8 cellular contexts compared by ENCODE assay signal in the genomic region with DNA sequence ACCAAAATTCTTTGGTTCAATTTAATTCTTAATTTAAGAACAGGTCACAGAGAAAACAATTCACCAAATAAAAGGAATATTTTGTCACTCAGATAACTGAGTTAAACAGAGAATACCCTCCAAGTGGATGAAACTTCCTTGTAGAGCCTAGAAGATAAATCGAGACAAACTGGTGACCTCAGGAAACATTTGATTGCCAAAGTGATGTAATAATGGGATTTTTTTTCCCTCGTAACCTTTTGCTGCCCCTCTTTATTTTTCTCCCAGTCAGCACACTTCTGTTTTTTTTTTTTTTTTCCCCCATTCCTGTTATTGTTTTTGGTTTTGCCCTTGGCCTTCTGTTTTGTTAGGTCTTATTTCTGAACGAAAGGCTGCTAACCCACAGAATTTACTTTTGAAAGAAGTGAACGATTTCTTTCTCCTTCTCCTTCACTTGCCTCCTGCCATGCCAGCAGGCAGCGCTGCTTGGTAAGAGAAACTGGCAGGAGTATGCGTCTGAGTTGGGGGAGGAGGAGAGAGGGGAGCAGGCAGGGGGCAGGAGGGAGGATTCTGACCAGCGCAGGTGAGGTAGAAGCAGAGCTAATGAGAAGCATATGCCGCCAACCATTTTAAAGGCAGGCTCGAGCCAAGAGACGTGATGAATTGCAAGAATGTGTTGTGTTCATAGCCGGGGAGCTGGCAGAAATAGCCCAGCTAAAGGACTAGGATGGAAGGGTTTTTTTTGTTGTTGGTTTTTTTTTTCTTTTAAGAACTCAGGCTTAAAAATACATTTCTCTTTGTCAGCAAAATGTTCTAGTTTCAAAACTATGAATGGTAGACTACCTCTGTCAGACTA.
DNase-seq lines count a peak whose midpoint lies in the region; ATAC-seq and TF ChIP-seq lines count a peak whose summit lies in the region.

No MANE protein-coding gene starts in this region.

- peaks cover 3% of the 10 kb centered on the region; the same call in 1 of the 3 replicates for H3K9me3 Mint-ChIP-seq in GM23338

- H3K36me3 Mint-ChIP-seq in GM23338 (ENCODE audit: low read depth): no peaks in the 10 kb centered on the region; the same call in 2 of the 3 replicates

- peaks cover 4% of the 10 kb centered on the region; the same call in 1 of the 2 replicates for H3K9me2 ChIP-seq in GM23338 (ENCODE audit: insufficient read depth)

- H3K27ac ChIP-seq in GM23338 (ENCODE audit: low read depth): peak overlapping the region; percentile 40; the same call in 1 of the 2 replicates

- peak overlapping the region; percentile 15; the same call in 1 of the 2 replicates for H3K4me2 ChIP-seq in GM23338

- DNase-seq in GM23338 (ENCODE audit: low spot score) (peak; percentile 86), amygdala (lab: John Stamatoyannopoulos, UW) (peak in 35 of 56 donors; percentile 3 to 76 (median 26)), hepatic stellate cell (ENCODE audit: low spot score) (peak; percentile 63), renal cortical epithelial cell (ENCODE audit: low read depth) (peak; percentile 74), MV-4-11 (lab: John Stamatoyannopoulos, UW) (no peak)

- peaks cover 7% of the 10 kb centered on the region for H3K27me3 Mint-ChIP-seq in GM23338 (ENCODE audit: insufficient read depth, low read depth, poor library complexity)

- H3K27me3 ChIP-seq in GM23338 (ENCODE audit: insufficient read depth): no peaks in the 10 kb centered on the region

- peaks cover 23% of the 10 kb centered on the region for H3K4me1 Mint-ChIP-seq in GM23338

- no peaks in the 10 kb centered on the region for H3F3A ChIP-seq in GM23338 (replicated peaks; ENCODE audit: low read depth)

- 0 out of 2 replicates have a peak overlapping the region, but pooled peaks have one; percentile 2 for H3K4me3 ChIP-seq in GM23338

- TF ChIP-seq CTCF in GM23338 (conservative IDR thresholded peaks at IDR 0.05; ENCODE audit: low read depth in 2 of 2): peak; percentile 59 to 86

- H3K4me3 Mint-ChIP-seq in GM23338: peak overlapping the region; percentile 35; the same call in 2 of the 3 replicates

- no peaks in the 10 kb centered on the region for H3K36me3 ChIP-seq in GM23338 (ENCODE audit: insufficient read depth)

- no peaks in the 10 kb centered on the region for H4K20me1 ChIP-seq in GM23338 (replicated peaks; ENCODE audit: insufficient read depth)

- peaks cover 13% of the 10 kb centered on the region for H3K4me1 ChIP-seq in GM23338 (ENCODE audit: insufficient read depth)

- H3K79me2 ChIP-seq in GM23338 (replicated peaks; ENCODE audit: insufficient read depth): no peaks in the 10 kb centered on the region

- ATAC-seq in GM23338 (peak; percentile 99), GM18520 (IDR thresholded peaks at IDR 0.05; ENCODE audit: unreplicated experiment) (no peak), HG03342 (IDR thresholded peaks at IDR 0.05; ENCODE audit: unreplicated experiment) (no peak), GM18519 (IDR thresholded peaks at IDR 0.05; ENCODE audit: low FRiP score, unreplicated experiment) (no peak)

- peak overlapping the region; percentile 49 for H3K27ac Mint-ChIP-seq in GM23338

- H2AFZ ChIP-seq in GM23338: peak overlapping the region; percentile 2; the same call in 1 of the 2 replicates

TF ChIP-seq in GM23338, 12 proteins besides CTCF, POLR2A, EP300 and RAD21:
- TF ChIP-seq CREB1 (CRISPR knock-in tag; IDR thresholded peaks at IDR 0.05; ENCODE audit: low read depth): peak; percentile 56
- TF ChIP-seq, protein P1, sequence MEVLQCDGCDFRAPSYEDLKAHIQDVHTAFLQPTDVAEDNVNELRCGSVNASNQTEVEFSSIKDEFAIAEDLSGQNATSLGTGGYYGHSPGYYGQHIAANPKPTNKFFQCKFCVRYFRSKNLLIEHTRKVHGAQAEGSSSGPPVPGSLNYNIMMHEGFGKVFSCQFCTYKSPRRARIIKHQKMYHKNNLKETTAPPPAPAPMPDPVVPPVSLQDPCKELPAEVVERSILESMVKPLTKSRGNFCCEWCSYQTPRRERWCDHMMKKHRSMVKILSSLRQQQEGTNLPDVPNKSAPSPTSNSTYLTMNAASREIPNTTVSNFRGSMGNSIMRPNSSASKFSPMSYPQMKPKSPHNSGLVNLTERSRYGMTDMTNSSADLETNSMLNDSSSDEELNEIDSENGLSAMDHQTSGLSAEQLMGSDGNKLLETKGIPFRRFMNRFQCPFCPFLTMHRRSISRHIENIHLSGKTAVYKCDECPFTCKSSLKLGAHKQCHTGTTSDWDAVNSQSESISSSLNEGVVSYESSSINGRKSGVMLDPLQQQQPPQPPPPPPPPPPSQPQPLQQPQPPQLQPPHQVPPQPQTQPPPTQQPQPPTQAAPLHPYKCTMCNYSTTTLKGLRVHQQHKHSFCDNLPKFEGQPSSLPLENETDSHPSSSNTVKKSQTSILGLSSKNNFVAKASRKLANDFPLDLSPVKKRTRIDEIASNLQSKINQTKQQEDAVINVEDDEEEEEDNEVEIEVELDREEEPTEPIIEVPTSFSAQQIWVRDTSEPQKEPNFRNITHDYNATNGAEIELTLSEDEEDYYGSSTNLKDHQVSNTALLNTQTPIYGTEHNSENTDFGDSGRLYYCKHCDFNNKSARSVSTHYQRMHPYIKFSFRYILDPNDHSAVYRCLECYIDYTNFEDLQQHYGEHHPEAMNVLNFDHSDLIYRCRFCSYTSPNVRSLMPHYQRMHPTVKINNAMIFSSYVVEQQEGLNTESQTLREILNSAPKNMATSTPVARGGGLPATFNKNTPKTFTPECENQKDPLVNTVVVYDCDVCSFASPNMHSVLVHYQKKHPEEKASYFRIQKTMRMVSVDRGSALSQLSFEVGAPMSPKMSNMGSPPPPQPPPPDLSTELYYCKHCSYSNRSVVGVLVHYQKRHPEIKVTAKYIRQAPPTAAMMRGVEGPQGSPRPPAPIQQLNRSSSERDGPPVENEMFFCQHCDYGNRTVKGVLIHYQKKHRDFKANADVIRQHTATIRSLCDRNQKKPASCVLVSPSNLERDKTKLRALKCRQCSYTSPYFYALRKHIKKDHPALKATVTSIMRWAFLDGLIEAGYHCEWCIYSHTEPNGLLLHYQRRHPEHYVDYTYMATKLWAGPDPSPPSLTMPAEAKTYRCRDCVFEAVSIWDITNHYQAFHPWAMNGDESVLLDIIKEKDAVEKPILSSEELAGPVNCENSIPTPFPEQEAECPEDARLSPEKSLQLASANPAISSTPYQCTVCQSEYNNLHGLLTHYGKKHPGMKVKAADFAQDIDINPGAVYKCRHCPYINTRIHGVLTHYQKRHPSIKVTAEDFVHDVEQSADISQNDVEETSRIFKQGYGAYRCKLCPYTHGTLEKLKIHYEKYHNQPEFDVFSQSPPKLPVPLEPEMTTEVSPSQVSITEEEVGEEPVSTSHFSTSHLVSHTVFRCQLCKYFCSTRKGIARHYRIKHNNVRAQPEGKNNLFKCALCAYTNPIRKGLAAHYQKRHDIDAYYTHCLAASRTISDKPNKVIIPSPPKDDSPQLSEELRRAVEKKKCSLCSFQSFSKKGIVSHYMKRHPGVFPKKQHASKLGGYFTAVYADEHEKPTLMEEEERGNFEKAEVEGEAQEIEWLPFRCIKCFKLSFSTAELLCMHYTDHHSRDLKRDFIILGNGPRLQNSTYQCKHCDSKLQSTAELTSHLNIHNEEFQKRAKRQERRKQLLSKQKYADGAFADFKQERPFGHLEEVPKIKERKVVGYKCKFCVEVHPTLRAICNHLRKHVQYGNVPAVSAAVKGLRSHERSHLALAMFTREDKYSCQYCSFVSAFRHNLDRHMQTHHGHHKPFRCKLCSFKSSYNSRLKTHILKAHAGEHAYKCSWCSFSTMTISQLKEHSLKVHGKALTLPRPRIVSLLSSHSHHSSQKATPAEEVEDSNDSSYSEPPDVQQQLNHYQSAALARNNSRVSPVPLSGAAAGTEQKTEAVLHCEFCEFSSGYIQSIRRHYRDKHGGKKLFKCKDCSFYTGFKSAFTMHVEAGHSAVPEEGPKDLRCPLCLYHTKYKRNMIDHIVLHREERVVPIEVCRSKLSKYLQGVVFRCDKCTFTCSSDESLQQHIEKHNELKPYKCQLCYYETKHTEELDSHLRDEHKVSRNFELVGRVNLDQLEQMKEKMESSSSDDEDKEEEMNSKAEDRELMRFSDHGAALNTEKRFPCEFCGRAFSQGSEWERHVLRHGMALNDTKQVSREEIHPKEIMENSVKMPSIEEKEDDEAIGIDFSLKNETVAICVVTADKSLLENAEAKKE (CRISPR knock-in tag; IDR thresholded peaks at IDR 0.05): peak; percentile 93
- no peak for TF ChIP-seq EZH2 (IDR thresholded peaks at IDR 0.05; ENCODE audit: low read depth, unreplicated experiment)
- TF ChIP-seq NANOG (IDR thresholded peaks at IDR 0.05; ENCODE audit: borderline replicate concordance): no peak
- TF ChIP-seq POLR2AphosphoS5 (IDR thresholded peaks at IDR 0.05; ENCODE audit: low read depth): no peak
- TF ChIP-seq, protein P2, sequence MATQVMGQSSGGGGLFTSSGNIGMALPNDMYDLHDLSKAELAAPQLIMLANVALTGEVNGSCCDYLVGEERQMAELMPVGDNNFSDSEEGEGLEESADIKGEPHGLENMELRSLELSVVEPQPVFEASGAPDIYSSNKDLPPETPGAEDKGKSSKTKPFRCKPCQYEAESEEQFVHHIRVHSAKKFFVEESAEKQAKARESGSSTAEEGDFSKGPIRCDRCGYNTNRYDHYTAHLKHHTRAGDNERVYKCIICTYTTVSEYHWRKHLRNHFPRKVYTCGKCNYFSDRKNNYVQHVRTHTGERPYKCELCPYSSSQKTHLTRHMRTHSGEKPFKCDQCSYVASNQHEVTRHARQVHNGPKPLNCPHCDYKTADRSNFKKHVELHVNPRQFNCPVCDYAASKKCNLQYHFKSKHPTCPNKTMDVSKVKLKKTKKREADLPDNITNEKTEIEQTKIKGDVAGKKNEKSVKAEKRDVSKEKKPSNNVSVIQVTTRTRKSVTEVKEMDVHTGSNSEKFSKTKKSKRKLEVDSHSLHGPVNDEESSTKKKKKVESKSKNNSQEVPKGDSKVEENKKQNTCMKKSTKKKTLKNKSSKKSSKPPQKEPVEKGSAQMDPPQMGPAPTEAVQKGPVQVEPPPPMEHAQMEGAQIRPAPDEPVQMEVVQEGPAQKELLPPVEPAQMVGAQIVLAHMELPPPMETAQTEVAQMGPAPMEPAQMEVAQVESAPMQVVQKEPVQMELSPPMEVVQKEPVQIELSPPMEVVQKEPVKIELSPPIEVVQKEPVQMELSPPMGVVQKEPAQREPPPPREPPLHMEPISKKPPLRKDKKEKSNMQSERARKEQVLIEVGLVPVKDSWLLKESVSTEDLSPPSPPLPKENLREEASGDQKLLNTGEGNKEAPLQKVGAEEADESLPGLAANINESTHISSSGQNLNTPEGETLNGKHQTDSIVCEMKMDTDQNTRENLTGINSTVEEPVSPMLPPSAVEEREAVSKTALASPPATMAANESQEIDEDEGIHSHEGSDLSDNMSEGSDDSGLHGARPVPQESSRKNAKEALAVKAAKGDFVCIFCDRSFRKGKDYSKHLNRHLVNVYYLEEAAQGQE (IDR thresholded peaks at IDR 0.05; ENCODE audit: unreplicated experiment): no peak
- no peak for TF ChIP-seq STAT1 (IDR thresholded peaks at IDR 0.05; ENCODE audit: unreplicated experiment)
- no peak for TF ChIP-seq ZNF331 (CRISPR knock-in tag; IDR thresholded peaks at IDR 0.05; ENCODE audit: low read depth)
- no peak; the same call in 1 of the 2 replicates for TF ChIP-seq ZNF114 (CRISPR knock-in tag; IDR thresholded peaks at IDR 0.05)
- no peak for TF ChIP-seq JUNB (IDR thresholded peaks at IDR 0.05; ENCODE audit: unreplicated experiment)
